1 cellular context compared by ENCODE assay signal in genomic region chr2:70141754-70142589, GRCh38.
TF ChIP-seq lines count a peak whose summit lies in the region.

No MANE protein-coding gene starts in this region.

TF ChIP-seq in GM12878, 131 proteins besides CTCF, POLR2A, EP300 and RAD21 (continued from another document and continues in another):
- TF ChIP-seq BCLAF1 (IDR thresholded peaks at IDR 0.05) (no peak), CREB1 (IDR thresholded peaks at IDR 0.05; ENCODE audit: low read depth) (no peak), SREBF1 (IDR thresholded peaks at IDR 0.05; ENCODE audit: low read length) (no peak), RUNX3 (IDR thresholded peaks at IDR 0.05; ENCODE audit: low read length) (no peak; the same call in 1 of the 2 replicates), PKNOX1 (IDR thresholded peaks at IDR 0.05) (no peak), KLF5 (IDR thresholded peaks at IDR 0.05; ENCODE audit: partially characterized antibody) (peak; percentile 23), PAX5 (IDR thresholded peaks at IDR 0.05; ENCODE audit: borderline replicate concordance, low read depth, low read length) (no peak), HCFC1 (IDR thresholded peaks at IDR 0.05; ENCODE audit: low read length) (no peak), CHD2 (IDR thresholded peaks at IDR 0.05; ENCODE audit: borderline replicate concordance, low read depth, low read length) (no peak), RBBP5 (conservative IDR thresholded peaks at IDR 0.05) (no peak), ZNF687 (IDR thresholded peaks at IDR 0.05) (peak; percentile 87), SMAD1 (IDR thresholded peaks at IDR 0.05; ENCODE audit: low read depth, partially characterized antibody) (no peak), SMAD5 (IDR thresholded peaks at IDR 0.05; ENCODE audit: low read depth) (0 out of 2 replicates have a peak, but pooled peaks have one; percentile 19), ZNF622 (IDR thresholded peaks at IDR 0.05) (no peak), IKZF1 (conservative IDR thresholded peaks at IDR 0.05) (0 out of 2 replicates have a peak, but pooled peaks have one; percentile 78), SREBF2 (IDR thresholded peaks at IDR 0.05; ENCODE audit: low read length) (no peak), ZZZ3 (IDR thresholded peaks at IDR 0.05; ENCODE audit: control insufficient read depth, insufficient read length, low read depth) (no peak), KDM1A (IDR thresholded peaks at IDR 0.05; ENCODE audit: borderline replicate concordance) (no peak), EED (IDR thresholded peaks at IDR 0.05; ENCODE audit: low read depth) (no peak; the same call in 1 of the 2 replicates), ZNF384 (IDR thresholded peaks at IDR 0.05; ENCODE audit: borderline replicate concordance, low read depth, low read length) (no peak), SPI1 (IDR thresholded peaks at IDR 0.05; ENCODE audit: borderline replicate concordance, insufficient read depth, low read depth, low read length) (no peak), FOXK2 (IDR thresholded peaks at IDR 0.05) (no peak), TCF7 (IDR thresholded peaks at IDR 0.05; ENCODE audit: borderline replicate concordance) (no peak), ZBTB40 (IDR thresholded peaks at IDR 0.05; ENCODE audit: borderline replicate concordance) (no peak)
- TF ChIP-seq, protein P1, sequence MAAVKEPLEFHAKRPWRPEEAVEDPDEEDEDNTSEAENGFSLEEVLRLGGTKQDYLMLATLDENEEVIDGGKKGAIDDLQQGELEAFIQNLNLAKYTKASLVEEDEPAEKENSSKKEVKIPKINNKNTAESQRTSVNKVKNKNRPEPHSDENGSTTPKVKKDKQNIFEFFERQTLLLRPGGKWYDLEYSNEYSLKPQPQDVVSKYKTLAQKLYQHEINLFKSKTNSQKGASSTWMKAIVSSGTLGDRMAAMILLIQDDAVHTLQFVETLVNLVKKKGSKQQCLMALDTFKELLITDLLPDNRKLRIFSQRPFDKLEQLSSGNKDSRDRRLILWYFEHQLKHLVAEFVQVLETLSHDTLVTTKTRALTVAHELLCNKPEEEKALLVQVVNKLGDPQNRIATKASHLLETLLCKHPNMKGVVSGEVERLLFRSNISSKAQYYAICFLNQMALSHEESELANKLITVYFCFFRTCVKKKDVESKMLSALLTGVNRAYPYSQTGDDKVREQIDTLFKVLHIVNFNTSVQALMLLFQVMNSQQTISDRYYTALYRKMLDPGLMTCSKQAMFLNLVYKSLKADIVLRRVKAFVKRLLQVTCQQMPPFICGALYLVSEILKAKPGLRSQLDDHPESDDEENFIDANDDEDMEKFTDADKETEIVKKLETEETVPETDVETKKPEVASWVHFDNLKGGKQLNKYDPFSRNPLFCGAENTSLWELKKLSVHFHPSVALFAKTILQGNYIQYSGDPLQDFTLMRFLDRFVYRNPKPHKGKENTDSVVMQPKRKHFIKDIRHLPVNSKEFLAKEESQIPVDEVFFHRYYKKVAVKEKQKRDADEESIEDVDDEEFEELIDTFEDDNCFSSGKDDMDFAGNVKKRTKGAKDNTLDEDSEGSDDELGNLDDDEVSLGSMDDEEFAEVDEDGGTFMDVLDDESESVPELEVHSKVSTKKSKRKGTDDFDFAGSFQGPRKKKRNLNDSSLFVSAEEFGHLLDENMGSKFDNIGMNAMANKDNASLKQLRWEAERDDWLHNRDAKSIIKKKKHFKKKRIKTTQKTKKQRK (IDR thresholded peaks at IDR 0.05; ENCODE audit: low read depth, low read length), result no peak
- TF ChIP-seq, protein P2, sequence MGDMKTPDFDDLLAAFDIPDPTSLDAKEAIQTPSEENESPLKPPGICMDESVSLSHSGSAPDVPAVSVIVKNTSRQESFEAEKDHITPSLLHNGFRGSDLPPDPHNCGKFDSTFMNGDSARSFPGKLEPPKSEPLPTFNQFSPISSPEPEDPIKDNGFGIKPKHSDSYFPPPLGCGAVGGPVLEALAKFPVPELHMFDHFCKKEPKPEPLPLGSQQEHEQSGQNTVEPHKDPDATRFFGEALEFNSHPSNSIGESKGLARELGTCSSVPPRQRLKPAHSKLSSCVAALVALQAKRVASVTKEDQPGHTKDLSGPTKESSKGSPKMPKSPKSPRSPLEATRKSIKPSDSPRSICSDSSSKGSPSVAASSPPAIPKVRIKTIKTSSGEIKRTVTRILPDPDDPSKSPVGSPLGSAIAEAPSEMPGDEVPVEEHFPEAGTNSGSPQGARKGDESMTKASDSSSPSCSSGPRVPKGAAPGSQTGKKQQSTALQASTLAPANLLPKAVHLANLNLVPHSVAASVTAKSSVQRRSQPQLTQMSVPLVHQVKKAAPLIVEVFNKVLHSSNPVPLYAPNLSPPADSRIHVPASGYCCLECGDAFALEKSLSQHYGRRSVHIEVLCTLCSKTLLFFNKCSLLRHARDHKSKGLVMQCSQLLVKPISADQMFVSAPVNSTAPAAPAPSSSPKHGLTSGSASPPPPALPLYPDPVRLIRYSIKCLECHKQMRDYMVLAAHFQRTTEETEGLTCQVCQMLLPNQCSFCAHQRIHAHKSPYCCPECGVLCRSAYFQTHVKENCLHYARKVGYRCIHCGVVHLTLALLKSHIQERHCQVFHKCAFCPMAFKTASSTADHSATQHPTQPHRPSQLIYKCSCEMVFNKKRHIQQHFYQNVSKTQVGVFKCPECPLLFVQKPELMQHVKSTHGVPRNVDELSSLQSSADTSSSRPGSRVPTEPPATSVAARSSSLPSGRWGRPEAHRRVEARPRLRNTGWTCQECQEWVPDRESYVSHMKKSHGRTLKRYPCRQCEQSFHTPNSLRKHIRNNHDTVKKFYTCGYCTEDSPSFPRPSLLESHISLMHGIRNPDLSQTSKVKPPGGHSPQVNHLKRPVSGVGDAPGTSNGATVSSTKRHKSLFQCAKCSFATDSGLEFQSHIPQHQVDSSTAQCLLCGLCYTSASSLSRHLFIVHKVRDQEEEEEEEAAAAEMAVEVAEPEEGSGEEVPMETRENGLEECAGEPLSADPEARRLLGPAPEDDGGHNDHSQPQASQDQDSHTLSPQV (IDR thresholded peaks at IDR 0.05), result peak; percentile 88
- TF ChIP-seq, protein P3, sequence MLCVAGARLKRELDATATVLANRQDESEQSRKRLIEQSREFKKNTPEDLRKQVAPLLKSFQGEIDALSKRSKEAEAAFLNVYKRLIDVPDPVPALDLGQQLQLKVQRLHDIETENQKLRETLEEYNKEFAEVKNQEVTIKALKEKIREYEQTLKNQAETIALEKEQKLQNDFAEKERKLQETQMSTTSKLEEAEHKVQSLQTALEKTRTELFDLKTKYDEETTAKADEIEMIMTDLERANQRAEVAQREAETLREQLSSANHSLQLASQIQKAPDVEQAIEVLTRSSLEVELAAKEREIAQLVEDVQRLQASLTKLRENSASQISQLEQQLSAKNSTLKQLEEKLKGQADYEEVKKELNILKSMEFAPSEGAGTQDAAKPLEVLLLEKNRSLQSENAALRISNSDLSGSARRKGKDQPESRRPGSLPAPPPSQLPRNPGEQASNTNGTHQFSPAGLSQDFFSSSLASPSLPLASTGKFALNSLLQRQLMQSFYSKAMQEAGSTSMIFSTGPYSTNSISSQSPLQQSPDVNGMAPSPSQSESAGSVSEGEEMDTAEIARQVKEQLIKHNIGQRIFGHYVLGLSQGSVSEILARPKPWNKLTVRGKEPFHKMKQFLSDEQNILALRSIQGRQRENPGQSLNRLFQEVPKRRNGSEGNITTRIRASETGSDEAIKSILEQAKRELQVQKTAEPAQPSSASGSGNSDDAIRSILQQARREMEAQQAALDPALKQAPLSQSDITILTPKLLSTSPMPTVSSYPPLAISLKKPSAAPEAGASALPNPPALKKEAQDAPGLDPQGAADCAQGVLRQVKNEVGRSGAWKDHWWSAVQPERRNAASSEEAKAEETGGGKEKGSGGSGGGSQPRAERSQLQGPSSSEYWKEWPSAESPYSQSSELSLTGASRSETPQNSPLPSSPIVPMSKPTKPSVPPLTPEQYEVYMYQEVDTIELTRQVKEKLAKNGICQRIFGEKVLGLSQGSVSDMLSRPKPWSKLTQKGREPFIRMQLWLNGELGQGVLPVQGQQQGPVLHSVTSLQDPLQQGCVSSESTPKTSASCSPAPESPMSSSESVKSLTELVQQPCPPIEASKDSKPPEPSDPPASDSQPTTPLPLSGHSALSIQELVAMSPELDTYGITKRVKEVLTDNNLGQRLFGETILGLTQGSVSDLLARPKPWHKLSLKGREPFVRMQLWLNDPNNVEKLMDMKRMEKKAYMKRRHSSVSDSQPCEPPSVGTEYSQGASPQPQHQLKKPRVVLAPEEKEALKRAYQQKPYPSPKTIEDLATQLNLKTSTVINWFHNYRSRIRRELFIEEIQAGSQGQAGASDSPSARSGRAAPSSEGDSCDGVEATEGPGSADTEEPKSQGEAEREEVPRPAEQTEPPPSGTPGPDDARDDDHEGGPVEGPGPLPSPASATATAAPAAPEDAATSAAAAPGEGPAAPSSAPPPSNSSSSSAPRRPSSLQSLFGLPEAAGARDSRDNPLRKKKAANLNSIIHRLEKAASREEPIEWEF (IDR thresholded peaks at IDR 0.05; ENCODE audit: insufficient replicate concordance, low read depth, low read length), result no peak
